28 cellular contexts compared by ENCODE assay signal in the genomic region with DNA sequence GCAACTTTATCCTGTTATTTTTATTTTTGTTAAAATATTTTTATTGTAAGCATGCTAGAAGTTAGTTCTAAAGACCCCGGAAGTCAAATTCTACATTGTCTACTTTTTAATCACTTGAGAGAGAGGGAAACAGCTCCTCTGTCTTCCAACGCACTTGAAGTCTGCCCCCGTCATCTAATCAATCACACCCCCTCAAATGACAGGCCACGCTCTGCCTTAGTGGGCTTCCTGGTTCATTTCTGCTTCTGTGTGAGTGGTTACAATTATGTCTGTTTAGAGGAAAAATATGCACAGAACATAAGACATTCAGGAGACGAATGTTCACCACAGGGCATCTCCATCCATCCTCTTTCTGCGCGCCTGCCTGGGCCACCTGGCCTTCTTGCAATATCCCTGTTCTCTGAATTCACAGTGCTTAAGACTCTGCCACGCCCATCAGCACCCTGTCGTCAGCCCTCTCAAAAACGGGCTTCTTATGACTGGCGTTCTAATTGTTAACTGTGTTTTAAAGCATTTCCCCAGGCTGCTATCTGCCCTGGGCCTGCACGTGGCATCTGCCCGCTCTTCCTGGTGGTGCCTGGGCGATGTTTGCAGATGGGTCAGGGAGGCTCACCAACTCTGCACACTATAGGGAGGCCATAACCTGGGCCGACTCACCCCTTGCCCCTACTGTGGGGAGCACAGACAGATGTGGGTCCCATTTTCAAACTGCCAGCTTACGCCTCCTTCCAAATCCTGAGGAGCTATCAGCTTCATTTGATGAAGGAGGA. TPM values are rescaled to one million over a fixed set of nuclear protein-coding genes. Genes with fewer than 3 reads are reported as not detected.
"Had no signal": no experiment of that assay in that cellular context is flagged by ENCODE, and none has a peak within 500 bp of the region (broad histone marks: within the 10 kb centered on the region; RNA-seq: fewer than 3 reads in every experiment).

No MANE protein-coding gene starts in this region.

- H3K27ac Mint-ChIP-seq: activated CD4-positive, alpha-beta T cell treated with anti-CD3 and anti-CD28 coated beads, Interleukin-2, amount 10 ng/mL, durations not matched to agents 7 days and 5 days; activated CD8-positive, alpha-beta T cell treated with anti-CD3 and anti-CD28 coated beads, Interleukin-2, amount 10 ng/mL, durations not matched to agents 7 days and 5 days; activated naive CD4-positive, alpha-beta T cell treated with anti-CD3 and anti-CD28 coated beads for 36 hours; activated T-cell treated with anti-CD3 and anti-CD28 coated beads, Interleukin-2, amount 50 U/mL, for 24 hours; activated T-helper 1 cell treated with anti-CD3 and anti-CD28 coated beads, Interleukin-12 subunit alpha, Interleukin-12 subunit beta, Interleukin-2, Interleukin-4 antibody, amounts not matched to agents 30 ng/mL and 10 ng/mL and 1 ng/mL, durations not matched to agents 14 hours and 24 hours and 36 hours; T-helper 2 cell treated with Interferon-gamma antibody and Interleukin-4, amounts not matched to agents 5 μg/mL and 100 μg/mL, for 36 hours had no signal

- H3K27me3 ChIP-seq: adrenal gland, body of pancreas, breast epithelium had no signal

- H3K4me1 Mint-ChIP-seq: activated CD4-positive, alpha-beta T cell treated with anti-CD3 and anti-CD28 coated beads, Interleukin-2, amount 10 ng/mL, durations not matched to agents 7 days and 5 days had no signal

- H3K4me3 Mint-ChIP-seq: activated CD4-positive, alpha-beta T cell treated with anti-CD3 and anti-CD28 coated beads, Interleukin-2, amount 10 ng/mL, durations not matched to agents 7 days and 5 days; activated CD8-positive, alpha-beta T cell treated with anti-CD3 and anti-CD28 coated beads, Interleukin-2, amount 10 ng/mL, durations not matched to agents 7 days and 5 days; activated naive CD4-positive, alpha-beta T cell treated with anti-CD3 and anti-CD28 coated beads for 36 hours; activated T-cell treated with anti-CD3 and anti-CD28 coated beads, Interleukin-2, amount 50 U/mL, for 24 hours; activated T-helper 1 cell treated with anti-CD3 and anti-CD28 coated beads, Interleukin-12 subunit alpha, Interleukin-12 subunit beta, Interleukin-2, Interleukin-4 antibody, amounts not matched to agents 30 ng/mL and 10 ng/mL and 1 ng/mL, durations not matched to agents 14 hours and 24 hours and 36 hours; T-helper 2 cell treated with Interferon-gamma antibody and Interleukin-4, amounts not matched to agents 5 μg/mL and 100 μg/mL, for 36 hours had no signal

- H3K9me3 ChIP-seq: adrenal gland, body of pancreas, breast epithelium had no signal

- ATAC-seq: activated CD8-positive, alpha-beta T cell treated with anti-CD3 and anti-CD28 coated beads, Interleukin-2, amount 10 ng/mL, durations not matched to agents 7 days and 5 days; activated naive CD4-positive, alpha-beta T cell treated with anti-CD3 and anti-CD28 coated beads, Interleukin-2, amount 50 U/mL, for 72 hours; body of pancreas; K562 had no signal

- H3K9me3 Mint-ChIP-seq: activated CD4-positive, alpha-beta T cell treated with anti-CD3 and anti-CD28 coated beads, Interleukin-2, amount 10 ng/mL, durations not matched to agents 7 days and 5 days; activated naive CD4-positive, alpha-beta T cell treated with anti-CD3 and anti-CD28 coated beads for 36 hours; activated naive CD4-positive, alpha-beta T cell treated with anti-CD3 and anti-CD28 coated beads, Interleukin-2, amount 50 U/mL, for 72 hours; activated T-cell treated with anti-CD3 and anti-CD28 coated beads, Interleukin-2, amount 50 U/mL, for 24 hours; activated T-helper 1 cell treated with anti-CD3 and anti-CD28 coated beads, Interleukin-12 subunit alpha, Interleukin-12 subunit beta, Interleukin-2, Interleukin-4 antibody, amounts not matched to agents 30 ng/mL and 10 ng/mL and 1 ng/mL, durations not matched to agents 14 hours and 24 hours and 36 hours; T-helper 2 cell treated with Interferon-gamma antibody and Interleukin-4, amounts not matched to agents 5 μg/mL and 100 μg/mL, for 36 hours had no signal

- H3K27ac ChIP-seq: adrenal gland, body of pancreas, breast epithelium had no signal

- H3K36me3 ChIP-seq: adrenal gland, breast epithelium had no signal

- H3K36me3 Mint-ChIP-seq: activated naive CD4-positive, alpha-beta T cell treated with anti-CD3 and anti-CD28 coated beads, Interleukin-2, amount 50 U/mL, for 72 hours had no signal

- H3K4me1 ChIP-seq: adrenal gland, breast epithelium had no signal

- DNase-seq: activated CD4-positive, alpha-beta T cell treated with anti-CD3 and anti-CD28 coated beads, Interleukin-2, amount 10 ng/mL, durations not matched to agents 7 days and 5 days; activated CD4-positive, alpha-beta T cell treated with anti-CD3 and anti-CD28 coated beads, Interleukin-2, amount 50 U/mL, for 48 hours; activated CD8-positive, alpha-beta T cell treated with anti-CD3 and anti-CD28 coated beads, Interleukin-2, amount 10 ng/mL, durations not matched to agents 7 days and 5 days; activated gamma-delta T cell treated with Interleukin-2 at 50 U/mL for 16 hours; activated naive CD4-positive, alpha-beta T cell treated with anti-CD3 and anti-CD28 coated beads for 36 hours; activated T-cell treated with anti-CD3 and anti-CD28 coated beads, Interleukin-2, amount 50 U/mL, for 24 hours; adrenal gland; body of pancreas; central memory CD4-positive, alpha-beta T cell; IMR-90; NCI-H1092 treated with DMSO at 0.1 percent for 48 hours; NCI-H1417; NCI-H146; NCI-H187; NCI-H2029 treated with DMSO at 0.1 percent for 48 hours; NCI-H2107; NCI-H345; NCI-H524 treated with DMSO at 0.1 percent for 48 hours; NCI-H748 treated with DMSO at 0.1 percent for 48 hours; Right ventricle myocardium superior had no signal

- H3K4me3 ChIP-seq: adrenal gland, body of pancreas, breast epithelium, K562 had no signal

RNA-seq across cellular contexts. Expression of gene DACT2, which starts 15.4 kb away (rescaled TPM):
- total RNA-seq: activated CD8-positive, alpha-beta T cell treated with anti-CD3 and anti-CD28 coated beads, Interleukin-2, amount 10 ng/mL, durations not matched to agents 7 days and 5 days; activated naive CD4-positive, alpha-beta T cell treated with anti-CD3 and anti-CD28 coated beads for 36 hours; activated naive CD4-positive, alpha-beta T cell treated with anti-CD3 and anti-CD28 coated beads, Interleukin-2, amount 50 U/mL, for 72 hours; IMR-90; K562; M059J; NCI-H460; OCI-LY7 had no signal
- polyA plus RNA-seq: IMR-90, K562 had no signal
